ENCODE assay signal across 10 cellular contexts in genomic region chr12:12387521-12387920, GRCh38. TPM values are rescaled to one million over a fixed set of nuclear protein-coding genes. Genes with fewer than 3 reads are reported as not detected.
DNase-seq lines count a peak whose midpoint lies in the region; ATAC-seq and TF ChIP-seq lines count a peak whose summit lies in the region.
"Had no signal": no experiment of that assay in that cellular context is flagged by ENCODE, and none has a peak within 500 bp of the region (broad histone marks: within the 10 kb centered on the region; RNA-seq: fewer than 3 reads in every experiment).

No MANE protein-coding gene starts in this region.

- no peaks in the 10 kb centered on the region for H3K9me3 ChIP-seq in transverse colon

- ATAC-seq in WTC11 (no peak), GM18520 (IDR thresholded peaks at IDR 0.05; ENCODE audit: unreplicated experiment) (no peak), HG03571 (IDR thresholded peaks at IDR 0.05; ENCODE audit: unreplicated experiment) (no peak)

- CTCF ChIA-PET in WTC11 (lab: Charles Lee) = interaction anchor here (0.6 to 4.0 kb wide), 2 partner anchors 116 to 248 kb away, joined by 3 to 16 read pairs; no protein-coding TSS in a partner anchor

- no peaks in the 10 kb centered on the region for H3K36me3 ChIP-seq in transverse colon

- H3K27ac Mint-ChIP-seq in WTC11 = peak overlapping the region; percentile 89

- 61 to 83% methylated on average over 3 of the region's 3 CpGs for WGBS in transverse colon (ENCODE audit: low coverage in 1 of 2), 2 donors

- POLR2A ChIA-PET in WTC11 (lab: Charles Lee) = no interaction called here

- intact Hi-C loops in transverse colon (cut with DNase I; ENCODE audit: low total_unique reads) = no loop called here

- H3K27me3 Mint-ChIP-seq in WTC11 (ENCODE audit: low read depth) = no peaks in the 10 kb centered on the region

- TF ChIP-seq POLR2A in transverse colon (IDR thresholded peaks at IDR 0.05) = no peak

- no peak overlapping the region for H3K4me3 Mint-ChIP-seq in WTC11

- 0 out of 2 replicates have a peak, but pooled peaks cover 3% of the 10 kb centered on the region for H3K9me3 Mint-ChIP-seq in WTC11

- H3K4me3 ChIP-seq in fibroblast of pulmonary artery (replicated peaks; ENCODE audit: low read depth, low read length) (no peak overlapping the region), transverse colon (no peak overlapping the region)

- H3K36me3 Mint-ChIP-seq in WTC11 = peaks cover 11% of the 10 kb centered on the region; the same call in 1 of the 2 replicates

- H3K27ac ChIP-seq in transverse colon = no peak overlapping the region

- H3K4me1 Mint-ChIP-seq in WTC11 = peaks cover 45% of the 10 kb centered on the region

- TF ChIP-seq EP300 in transverse colon (IDR thresholded peaks at IDR 0.05; ENCODE audit: low read depth) = no peak

- in situ Hi-C loops in ACHN (cut with HindIII; ENCODE audit: low pct_ligation_motif_present, low pct_unique_long_range_greater_than_20kb, low sequenced_read_pairs) (no loop called here), transverse colon (cut with MboI; ENCODE audit: low pct_ligation_motif_present in 1 of 4, low pct_unique_long_range_greater_than_20kb in 1 of 4, low sequenced_read_pairs in 3 of 4) (loop anchor here in 2 of 4 donors (25.0 kb wide), 2 partner anchors 175 to 325 kb away; partner anchors contain the start of genes CDKN1B (in 1 of the 2) and DUSP16 (in 1 of the 2))

- TF ChIP-seq CTCF in WTC11 (IDR thresholded peaks at IDR 0.05) (no peak), fibroblast of pulmonary artery (IDR thresholded peaks at IDR 0.05; ENCODE audit: low read length, missing control alignments) (no peak), transverse colon (IDR thresholded peaks at IDR 0.05) (no peak)

- peak; percentile 31 for DNase-seq in ACHN
- peak; percentile 70 for DNase-seq in ELR (ENCODE audit: low read depth)
- no peak for DNase-seq in WTC11 (ENCODE audit: low spot score)
- peak; percentile 48 for DNase-seq in fibroblast of pulmonary artery (ENCODE audit: low read depth)
- DNase-seq in central memory CD4-positive, alpha-beta T cell = no peak
- DNase-seq in transverse colon = no peak
- DNase-seq: amygdala, small intestine had no signal

- no peaks in the 10 kb centered on the region for H3K27me3 ChIP-seq in transverse colon

- H3K4me1 ChIP-seq in transverse colon = peaks cover 0 to 26% (median 11%) of the 10 kb centered on the region in 4 donors

TF ChIP-seq in WTC11, 78 proteins besides CTCF, POLR2A, EP300 and RAD21:
- TF ChIP-seq, protein P1, sequence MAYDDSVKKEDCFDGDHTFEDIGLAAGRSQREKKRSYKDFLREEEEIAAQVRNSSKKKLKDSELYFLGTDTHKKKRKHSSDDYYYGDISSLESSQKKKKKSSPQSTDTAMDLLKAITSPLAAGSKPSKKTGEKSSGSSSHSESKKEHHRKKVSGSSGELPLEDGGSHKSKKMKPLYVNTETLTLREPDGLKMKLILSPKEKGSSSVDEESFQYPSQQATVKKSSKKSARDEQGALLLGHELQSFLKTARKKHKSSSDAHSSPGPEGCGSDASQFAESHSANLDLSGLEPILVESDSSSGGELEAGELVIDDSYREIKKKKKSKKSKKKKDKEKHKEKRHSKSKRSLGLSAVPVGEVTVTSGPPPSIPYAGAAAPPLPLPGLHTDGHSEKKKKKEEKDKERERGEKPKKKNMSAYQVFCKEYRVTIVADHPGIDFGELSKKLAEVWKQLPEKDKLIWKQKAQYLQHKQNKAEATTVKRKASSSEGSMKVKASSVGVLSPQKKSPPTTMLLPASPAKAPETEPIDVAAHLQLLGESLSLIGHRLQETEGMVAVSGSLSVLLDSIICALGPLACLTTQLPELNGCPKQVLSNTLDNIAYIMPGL (CRISPR knock-in tag; IDR thresholded peaks at IDR 0.05) = no peak
- no peak for TF ChIP-seq ZNF263 (CRISPR knock-in tag; IDR thresholded peaks at IDR 0.05; ENCODE audit: low read depth)
- no peak for TF ChIP-seq MXD4 (CRISPR knock-in tag; IDR thresholded peaks at IDR 0.05; ENCODE audit: borderline replicate concordance)
- no peak for TF ChIP-seq GRHL2 (CRISPR knock-in tag; IDR thresholded peaks at IDR 0.05; ENCODE audit: insufficient replicate concordance, severe bottlenecking)
- no peak for TF ChIP-seq ZNF232 (CRISPR knock-in tag; IDR thresholded peaks at IDR 0.05)
- no peak for TF ChIP-seq ERG (CRISPR knock-in tag; IDR thresholded peaks at IDR 0.05)
- no peak for TF ChIP-seq STAT6 (CRISPR knock-in tag; conservative IDR thresholded peaks at IDR 0.05; ENCODE audit: low read depth)
- TF ChIP-seq KAT7 (CRISPR knock-in tag; IDR thresholded peaks at IDR 0.05; ENCODE audit: borderline replicate concordance) = no peak
- TF ChIP-seq RELA (CRISPR knock-in tag; IDR thresholded peaks at IDR 0.05; ENCODE audit: borderline replicate concordance) = no peak
- no peak for TF ChIP-seq ELF4 (CRISPR knock-in tag; IDR thresholded peaks at IDR 0.05; ENCODE audit: low read depth)
- no peak for TF ChIP-seq E2F1 (CRISPR knock-in tag; IDR thresholded peaks at IDR 0.05)

RNA-seq across cellular contexts. Expression of gene BORCS5, which starts 30.6 kb away (rescaled TPM):
- total RNA-seq in WTC11 (2021) (13.2 to 16.4 TPM (median 15.1 TPM) in 3 replicates), transverse colon (10 to 100 TPM in 3 of 4 donors, 1 to 10 TPM in 1; 8.5 to 52.7 (median 21.3) TPM)

RNA-seq across cellular contexts. Expression of gene MANSC1, which starts 37.5 kb away (rescaled TPM):
- total RNA-seq in WTC11 (2021) = 6.8 to 10.7 TPM (median 10.6 TPM) in 3 replicates
- total RNA-seq in transverse colon = 10 to 100 TPM in 3 of 4 donors, 1 to 10 TPM in 1; 6.6 to 25.3 (median 19.4) TPM

Comparison
In these comparisons a context has a peak if more than half of its experiments do, and no peak if none do; other contexts are left out.
1. DNase-seq: peak in ACHN (single experiment), ELR (single experiment) and fibroblast of pulmonary artery (single experiment); none in WTC11 (single experiment), central memory CD4-positive, alpha-beta T cell (single experiment) and transverse colon (single experiment).